Comparison of ENCODE assay signal across 8 cellular contexts in the genomic region with DNA sequence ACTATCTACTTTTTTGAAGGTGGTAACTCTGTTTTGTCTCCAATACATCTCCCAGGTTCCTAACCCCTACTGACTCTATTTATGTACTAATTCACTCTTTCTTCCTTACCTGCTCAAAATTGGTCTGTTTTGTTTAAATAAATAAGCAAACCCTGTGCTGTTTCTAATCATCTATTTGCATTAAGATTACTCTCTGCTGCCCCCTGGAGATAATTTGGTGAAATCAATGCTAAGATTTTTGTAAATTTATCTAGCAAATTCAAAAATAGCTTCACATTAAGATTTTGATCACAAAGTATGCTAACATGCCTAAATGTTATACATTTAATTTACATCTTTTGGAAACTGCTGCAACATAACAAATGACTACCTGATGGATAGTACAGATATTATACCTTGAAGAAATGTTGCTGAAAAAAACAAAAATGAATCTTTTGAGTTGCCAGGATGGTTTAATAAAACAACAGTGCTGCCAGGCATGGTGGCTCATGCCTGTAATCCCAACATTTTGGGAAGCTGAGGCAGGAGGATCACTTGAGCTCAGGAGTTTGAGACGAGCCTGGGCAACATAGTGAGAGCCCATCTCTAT. TPM values are rescaled to one million over a fixed set of nuclear protein-coding genes. Genes with fewer than 3 reads are reported as not detected.
A peak's percentile ranks its signal among the peaks of the same experiment; 100 is the strongest.
DNase-seq lines count a peak whose midpoint lies in the region; ATAC-seq and TF ChIP-seq lines count a peak whose summit lies in the region.

No MANE protein-coding gene starts in this region.

- TF ChIP-seq CTCF in GM12864 (IDR thresholded peaks at IDR 0.05; ENCODE audit: low read depth, low read length, missing control alignments) (peak; percentile 44), nephron (IDR thresholded peaks at IDR 0.05; ENCODE audit: unreplicated experiment in 3 of 3) (peak; percentile 60 to 82 (median 75))

- H3K4me3 ChIP-seq in GM12864 (ENCODE audit: low read depth, low read length): no peak overlapping the region
- H3K4me3 ChIP-seq in H7 (ENCODE audit: insufficient read depth, low read depth, low read length): no peak overlapping the region

- H3K4me3 Mint-ChIP-seq in nephron: no peak overlapping the region

- no peak for ATAC-seq in HG02885 (IDR thresholded peaks at IDR 0.05; ENCODE audit: poor library complexity, unreplicated experiment)

- DNase-seq in ACHN (peak; percentile 36), GM12864 (ENCODE audit: low read depth) (no peak), NCI-H69 (lab: John Stamatoyannopoulos, UW) (peak; percentile 35), dermis microvascular lymphatic vessel endothelial cell (ENCODE audit: low read depth in 2 of 2) (peak; percentile 21 to 31), H7 (no peak), cortex of kidney (lab: John Stamatoyannopoulos, UW) (no peak)

- no peaks in the 10 kb centered on the region for H3K36me3 ChIP-seq in H7 (replicated peaks; ENCODE audit: control insufficient read depth, insufficient read depth, low read length)

- no peak overlapping the region for H3K27ac Mint-ChIP-seq in nephron

- H3K36me3 Mint-ChIP-seq in nephron (ENCODE audit: low read depth): no peaks in the 10 kb centered on the region

- peaks cover 4% of the 10 kb centered on the region for H3K27me3 Mint-ChIP-seq in nephron (ENCODE audit: low read depth)

- no peaks in the 10 kb centered on the region for H3K4me1 Mint-ChIP-seq in nephron

- no peaks in the 10 kb centered on the region for H3K27me3 ChIP-seq in H7 (ENCODE audit: control insufficient read depth, insufficient read depth, low read length)

- H3K9me3 Mint-ChIP-seq in nephron: no peaks in the 10 kb centered on the region

- in situ Hi-C loops in ACHN (cut with HindIII; ENCODE audit: low pct_ligation_motif_present, low pct_unique_long_range_greater_than_20kb, low sequenced_read_pairs): no loop called here

RNA-seq across cellular contexts. Expression of a gene that starts 4.4 kb away (rescaled TPM):
- total RNA-seq in dermis microvascular lymphatic vessel endothelial cell: not detected in 2 replicates
- 0.18 and 0.38 TPM in 2 replicates for total RNA-seq in H7 (2014; rRNA removed; shearing (Covaris generic))

RNA-seq across cellular contexts. Expression of a gene that starts 11.4 kb away (rescaled TPM):
- 26.4 and 29.1 TPM in 2 replicates for total RNA-seq in dermis microvascular lymphatic vessel endothelial cell
- 29.6 and 32.9 TPM in 2 replicates for total RNA-seq in H7 (2014; rRNA removed; shearing (Covaris generic))

Comparison
In these comparisons a context has a peak if more than half of its experiments do, and no peak if none do; other contexts are left out.
1. DNase-seq: peak in ACHN (single experiment), NCI-H69 (single experiment) and dermis microvascular lymphatic vessel endothelial cell (2 of 2); none in GM12864 (single experiment), H7 (single experiment) and cortex of kidney (single experiment).